ENCODE assay signal across 1 cellular context in genomic region chr14:35122696-35123387, GRCh38.
A peak's percentile ranks its signal among the peaks of the same experiment; 100 is the strongest.
TF ChIP-seq lines count a peak whose summit lies in the region.

No MANE protein-coding gene starts in this region.

TF ChIP-seq in HepG2, 621 proteins besides CTCF, POLR2A, EP300 and RAD21 (continued from another document and continues in another):
- peak; percentile 88; the same call in 1 of the 2 replicates for TF ChIP-seq ZNF235 (CRISPR knock-in tag; IDR thresholded peaks at IDR 0.05; ENCODE audit: borderline replicate concordance)
- TF ChIP-seq ZNF580 (CRISPR knock-in tag; IDR thresholded peaks at IDR 0.05; ENCODE audit: borderline replicate concordance, low read depth), result peak; percentile 15; the same call in 1 of the 2 replicates
- no peak for TF ChIP-seq TRAFD1 (CRISPR knock-in tag; IDR thresholded peaks at IDR 0.05; ENCODE audit: borderline replicate concordance)
- no peak for TF ChIP-seq ZNF564 (CRISPR knock-in tag; IDR thresholded peaks at IDR 0.05)
- TF ChIP-seq ZNF776 (CRISPR knock-in tag; IDR thresholded peaks at IDR 0.05), result peak; percentile 95; the same call in 1 of the 2 replicates
- TF ChIP-seq ZNF557 (CRISPR knock-in tag; IDR thresholded peaks at IDR 0.05), result no peak
- TF ChIP-seq ZSCAN21 (CRISPR knock-in tag; IDR thresholded peaks at IDR 0.05; ENCODE audit: borderline replicate concordance), result peak; percentile 12; the same call in 1 of the 2 replicates
- 0 out of 2 replicates have a peak, but pooled peaks have one; percentile 87 for TF ChIP-seq MTA3 (CRISPR knock-in tag; IDR thresholded peaks at IDR 0.05)
- peak; percentile 46; the same call in 1 of the 2 replicates for TF ChIP-seq ZNF609 (CRISPR knock-in tag; IDR thresholded peaks at IDR 0.05; ENCODE audit: borderline replicate concordance)
- peak; percentile 16 for TF ChIP-seq TAF1 (CRISPR knock-in tag; IDR thresholded peaks at IDR 0.05)
- 0 out of 2 replicates have a peak, but pooled peaks have one; percentile 79 for TF ChIP-seq ZNF775 (CRISPR knock-in tag; IDR thresholded peaks at IDR 0.05; ENCODE audit: borderline replicate concordance)
- TF ChIP-seq NCOA2 (CRISPR knock-in tag; IDR thresholded peaks at IDR 0.05), result no peak
- TF ChIP-seq KLF12 (CRISPR knock-in tag; IDR thresholded peaks at IDR 0.05; ENCODE audit: borderline replicate concordance), result no peak
- TF ChIP-seq FUBP1 (CRISPR knock-in tag; IDR thresholded peaks at IDR 0.05; ENCODE audit: borderline replicate concordance), result 0 out of 2 replicates have a peak, but pooled peaks have one; percentile 22
- peak; percentile 38; the same call in 1 of the 2 replicates for TF ChIP-seq ZNF816 (CRISPR knock-in tag; IDR thresholded peaks at IDR 0.05; ENCODE audit: borderline replicate concordance)
- peak; percentile 45; the same call in 1 of the 2 replicates for TF ChIP-seq ZNF639 (CRISPR knock-in tag; conservative IDR thresholded peaks at IDR 0.05)
- no peak; the same call in 1 of the 2 replicates for TF ChIP-seq EED (CRISPR knock-in tag; IDR thresholded peaks at IDR 0.05)
- TF ChIP-seq ZNF354B (CRISPR knock-in tag; IDR thresholded peaks at IDR 0.05), result 0 out of 2 replicates have a peak, but pooled peaks have one; percentile 17
- TF ChIP-seq CBX5 (CRISPR knock-in tag; IDR thresholded peaks at IDR 0.05; ENCODE audit: borderline replicate concordance), result 0 out of 2 replicates have a peak, but pooled peaks have one; percentile 16
- no peak for TF ChIP-seq ISX (CRISPR knock-in tag; conservative IDR thresholded peaks at IDR 0.05)
- peak; percentile 79 for TF ChIP-seq PHF8 (CRISPR knock-in tag; IDR thresholded peaks at IDR 0.05)
- 0 out of 2 replicates have a peak, but pooled peaks have one; percentile 53 for TF ChIP-seq ETV6 (CRISPR knock-in tag; conservative IDR thresholded peaks at IDR 0.05)
- TF ChIP-seq DDIT3 (CRISPR knock-in tag; IDR thresholded peaks at IDR 0.05), result 0 out of 2 replicates have a peak, but pooled peaks have one; percentile 22
- peak; percentile 1; the same call in 1 of the 2 replicates for TF ChIP-seq ARID3A (IDR thresholded peaks at IDR 0.05; ENCODE audit: low read depth, low read length)
- peak; percentile 68; the same call in 1 of the 2 replicates for TF ChIP-seq GZF1 (CRISPR knock-in tag; IDR thresholded peaks at IDR 0.05)
- no peak for TF ChIP-seq ZNF282 (IDR thresholded peaks at IDR 0.05; ENCODE audit: partially characterized antibody)
- TF ChIP-seq SP1 (IDR thresholded peaks at IDR 0.05), result no peak
- peak; percentile 43 for TF ChIP-seq SP1 (CRISPR knock-in tag; IDR thresholded peaks at IDR 0.05)
- 0 out of 2 replicates have a peak, but pooled peaks have one; percentile 86 for TF ChIP-seq PAX8 (CRISPR knock-in tag; IDR thresholded peaks at IDR 0.05; ENCODE audit: borderline replicate concordance)
- peak; percentile 6; the same call in 1 of the 2 replicates for TF ChIP-seq HMG20A (CRISPR knock-in tag; IDR thresholded peaks at IDR 0.05; ENCODE audit: borderline replicate concordance)
- no peak for TF ChIP-seq ZNF549 (CRISPR knock-in tag; IDR thresholded peaks at IDR 0.05)
- 0 out of 2 replicates have a peak, but pooled peaks have one; percentile 26 for TF ChIP-seq RERE (CRISPR knock-in tag; IDR thresholded peaks at IDR 0.05; ENCODE audit: low read depth)
- TF ChIP-seq HNF1B (CRISPR knock-in tag; IDR thresholded peaks at IDR 0.05), result peak; percentile 21; the same call in 1 of the 2 replicates
- peak; percentile 25; the same call in 1 of the 2 replicates for TF ChIP-seq REPIN1 (CRISPR knock-in tag; IDR thresholded peaks at IDR 0.05; ENCODE audit: borderline replicate concordance, low read depth)
- no peak for TF ChIP-seq NFE2L1 (CRISPR knock-in tag; IDR thresholded peaks at IDR 0.05; ENCODE audit: borderline replicate concordance)
- 0 out of 2 replicates have a peak, but pooled peaks have one; percentile 76 for TF ChIP-seq ZNF674 (CRISPR knock-in tag; IDR thresholded peaks at IDR 0.05; ENCODE audit: low read depth)
- TF ChIP-seq ZNF234 (CRISPR knock-in tag; conservative IDR thresholded peaks at IDR 0.05), result no peak
- TF ChIP-seq ERF (CRISPR knock-in tag; IDR thresholded peaks at IDR 0.05), result peak; percentile 6; the same call in 1 of the 2 replicates
- peak; percentile 93; the same call in 1 of the 2 replicates for TF ChIP-seq THAP11 (CRISPR knock-in tag; IDR thresholded peaks at IDR 0.05)
- TF ChIP-seq SOX5 (CRISPR knock-in tag; IDR thresholded peaks at IDR 0.05; ENCODE audit: borderline replicate concordance), result peak; percentile 39; the same call in 1 of the 2 replicates
- TF ChIP-seq ZEB1 (IDR thresholded peaks at IDR 0.05; ENCODE audit: insufficient replicate concordance, low read depth), result peak; percentile 62
